35 cellular contexts compared by ENCODE assay signal in genomic region chr9:119154527-119154926, GRCh38.
"Had no signal": no experiment of that assay in that cellular context is flagged by ENCODE, and none has a peak within 500 bp of the region (broad histone marks: within the 10 kb centered on the region; RNA-seq: fewer than 3 reads in every experiment).

No MANE protein-coding gene starts in this region.

- H3K27me3 ChIP-seq: MG63 had no signal

- DNase-seq: Kasumi-1, MG63, MM.1S, MV-4-11, NCI-H1048, NCI-H1092, NCI-H1092 treated with DMSO at 0.1 percent for 48 hours, NCI-H1105, NCI-H1105 treated with DMSO at 0.1 percent for 48 hours, NCI-H1417, NCI-H1417 treated with DMSO at 0.1 percent for 48 hours, NCI-H1436, NCI-H1436 treated with DMSO at 0.1 percent for 48 hours, NCI-H146, NCI-H1694, NCI-H1694 treated with DMSO at 0.1 percent for 48 hours, NCI-H187, NCI-H187 treated with DMSO at 0.1 percent for 48 hours, NCI-H1930, NCI-H2029, NCI-H2029 treated with DMSO at 0.1 percent for 48 hours, NCI-H2081, NCI-H2081 treated with DMSO at 0.1 percent for 48 hours, NCI-H2107, NCI-H2171, NCI-H2171 treated with DMSO at 0.1 percent for 48 hours, NCI-H2227 treated with DMSO at 0.1 percent for 48 hours, NCI-H226, NCI-H345, NCI-H446, NCI-H446 treated with DMSO at 0.1 percent for 48 hours, NCI-H510A, NCI-H510A treated with DMSO at 0.1 percent for 48 hours, NCI-H524, NCI-H524 treated with DMSO at 0.1 percent for 48 hours had no signal

- H3K4me3 ChIP-seq: MG63 had no signal

- H3K36me3 ChIP-seq: MG63 had no signal

- H3K9me3 ChIP-seq: MG63 had no signal
